Comparison of ENCODE assay signal across 1 cellular context in genomic region chr3:114879059-114880031, GRCh38.
TF ChIP-seq lines count a peak whose summit lies in the region.

No MANE protein-coding gene starts in this region.

TF ChIP-seq in GM12878, 131 proteins besides CTCF, POLR2A, EP300 and RAD21 (continued from another document and continues in another):
- peak; percentile 79 to 84 for TF ChIP-seq IKZF2 (IDR thresholded peaks at IDR 0.05)
- TF ChIP-seq HDAC2 (IDR thresholded peaks at IDR 0.05): no peak
- peak; percentile 92; the same call in 1 of the 2 replicates for TF ChIP-seq MTA3 (IDR thresholded peaks at IDR 0.05; ENCODE audit: borderline replicate concordance, low read length)
- TF ChIP-seq ZNF207 (IDR thresholded peaks at IDR 0.05; ENCODE audit: borderline replicate concordance): no peak
- TF ChIP-seq, protein P1, sequence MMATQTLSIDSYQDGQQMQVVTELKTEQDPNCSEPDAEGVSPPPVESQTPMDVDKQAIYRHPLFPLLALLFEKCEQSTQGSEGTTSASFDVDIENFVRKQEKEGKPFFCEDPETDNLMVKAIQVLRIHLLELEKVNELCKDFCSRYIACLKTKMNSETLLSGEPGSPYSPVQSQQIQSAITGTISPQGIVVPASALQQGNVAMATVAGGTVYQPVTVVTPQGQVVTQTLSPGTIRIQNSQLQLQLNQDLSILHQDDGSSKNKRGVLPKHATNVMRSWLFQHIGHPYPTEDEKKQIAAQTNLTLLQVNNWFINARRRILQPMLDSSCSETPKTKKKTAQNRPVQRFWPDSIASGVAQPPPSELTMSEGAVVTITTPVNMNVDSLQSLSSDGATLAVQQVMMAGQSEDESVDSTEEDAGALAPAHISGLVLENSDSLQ (IDR thresholded peaks at IDR 0.05): no peak
- no peak for TF ChIP-seq ZBTB4 (CRISPR knock-in tag; IDR thresholded peaks at IDR 0.05)
- no peak for TF ChIP-seq MAX (IDR thresholded peaks at IDR 0.05; ENCODE audit: low read depth, low read length)
- TF ChIP-seq TAF1 (IDR thresholded peaks at IDR 0.05; ENCODE audit: borderline replicate concordance, low read depth, low read length): no peak
- TF ChIP-seq MXI1 (IDR thresholded peaks at IDR 0.05; ENCODE audit: low read depth, low read length): no peak
- TF ChIP-seq, protein P2, sequence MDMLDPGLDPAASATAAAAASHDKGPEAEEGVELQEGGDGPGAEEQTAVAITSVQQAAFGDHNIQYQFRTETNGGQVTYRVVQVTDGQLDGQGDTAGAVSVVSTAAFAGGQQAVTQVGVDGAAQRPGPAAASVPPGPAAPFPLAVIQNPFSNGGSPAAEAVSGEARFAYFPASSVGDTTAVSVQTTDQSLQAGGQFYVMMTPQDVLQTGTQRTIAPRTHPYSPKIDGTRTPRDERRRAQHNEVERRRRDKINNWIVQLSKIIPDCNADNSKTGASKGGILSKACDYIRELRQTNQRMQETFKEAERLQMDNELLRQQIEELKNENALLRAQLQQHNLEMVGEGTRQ (IDR thresholded peaks at IDR 0.05; ENCODE audit: borderline replicate concordance, low read depth, low read length): no peak
- TF ChIP-seq, protein P3, sequence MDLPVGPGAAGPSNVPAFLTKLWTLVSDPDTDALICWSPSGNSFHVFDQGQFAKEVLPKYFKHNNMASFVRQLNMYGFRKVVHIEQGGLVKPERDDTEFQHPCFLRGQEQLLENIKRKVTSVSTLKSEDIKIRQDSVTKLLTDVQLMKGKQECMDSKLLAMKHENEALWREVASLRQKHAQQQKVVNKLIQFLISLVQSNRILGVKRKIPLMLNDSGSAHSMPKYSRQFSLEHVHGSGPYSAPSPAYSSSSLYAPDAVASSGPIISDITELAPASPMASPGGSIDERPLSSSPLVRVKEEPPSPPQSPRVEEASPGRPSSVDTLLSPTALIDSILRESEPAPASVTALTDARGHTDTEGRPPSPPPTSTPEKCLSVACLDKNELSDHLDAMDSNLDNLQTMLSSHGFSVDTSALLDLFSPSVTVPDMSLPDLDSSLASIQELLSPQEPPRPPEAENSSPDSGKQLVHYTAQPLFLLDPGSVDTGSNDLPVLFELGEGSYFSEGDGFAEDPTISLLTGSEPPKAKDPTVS (IDR thresholded peaks at IDR 0.05; ENCODE audit: low read depth, low read length): no peak
- no peak for TF ChIP-seq FOS (IDR thresholded peaks at IDR 0.05; ENCODE audit: borderline replicate concordance, extremely low read depth, insufficient read length)
- no peak for TF ChIP-seq WRNIP1 (IDR thresholded peaks at IDR 0.05; ENCODE audit: borderline replicate concordance, low read depth, low read length)
- 0 out of 2 replicates have a peak, but pooled peaks have one; percentile 45 for TF ChIP-seq CBX5 (IDR thresholded peaks at IDR 0.05; ENCODE audit: low read depth)
- no peak for TF ChIP-seq NR2C2 (IDR thresholded peaks at IDR 0.05; ENCODE audit: borderline replicate concordance, control insufficient read depth, insufficient read length, low read depth)
- no peak for TF ChIP-seq SKIL (IDR thresholded peaks at IDR 0.05; ENCODE audit: low read depth, poor library complexity, severe bottlenecking)
- TF ChIP-seq CREB1 (IDR thresholded peaks at IDR 0.05; ENCODE audit: low read depth): peak; percentile 63; the same call in 1 of the 2 replicates
- peak; percentile 73 for TF ChIP-seq SP1 (IDR thresholded peaks at IDR 0.05; ENCODE audit: low read depth, low read length)
- TF ChIP-seq, protein P4, sequence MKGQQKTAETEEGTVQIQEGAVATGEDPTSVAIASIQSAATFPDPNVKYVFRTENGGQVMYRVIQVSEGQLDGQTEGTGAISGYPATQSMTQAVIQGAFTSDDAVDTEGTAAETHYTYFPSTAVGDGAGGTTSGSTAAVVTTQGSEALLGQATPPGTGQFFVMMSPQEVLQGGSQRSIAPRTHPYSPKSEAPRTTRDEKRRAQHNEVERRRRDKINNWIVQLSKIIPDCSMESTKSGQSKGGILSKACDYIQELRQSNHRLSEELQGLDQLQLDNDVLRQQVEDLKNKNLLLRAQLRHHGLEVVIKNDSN (IDR thresholded peaks at IDR 0.05; ENCODE audit: borderline replicate concordance, extremely low read length, insufficient read depth, low read depth, low read length): no peak
- TF ChIP-seq ETV6 (conservative IDR thresholded peaks at IDR 0.05 in 1 of 2, IDR thresholded peaks at IDR 0.05 in 1 of 2; ENCODE audit: borderline replicate concordance in 1 of 2, low read depth in 1 of 2): peak in 1 of 2 experiments; percentile 70; a peak in 1 of 4 replicates
- peak; percentile 92 for TF ChIP-seq FOXM1 (IDR thresholded peaks at IDR 0.05; ENCODE audit: low read depth, low read length)
- TF ChIP-seq BHLHE40 (IDR thresholded peaks at IDR 0.05; ENCODE audit: borderline replicate concordance in 1 of 2, low read depth in 2 of 2, low read length in 1 of 2): no peak
- TF ChIP-seq ZBED1 (IDR thresholded peaks at IDR 0.05; ENCODE audit: borderline replicate concordance): peak; percentile 79; the same call in 1 of the 2 replicates
- TF ChIP-seq KLF5 (IDR thresholded peaks at IDR 0.05; ENCODE audit: partially characterized antibody): no peak
- no peak for TF ChIP-seq ZNF274 (IDR thresholded peaks at IDR 0.05; ENCODE audit: insufficient read depth, insufficient read length)
- TF ChIP-seq SREBF1 (IDR thresholded peaks at IDR 0.05; ENCODE audit: low read length): no peak
- no peak for TF ChIP-seq CHD2 (IDR thresholded peaks at IDR 0.05; ENCODE audit: borderline replicate concordance, low read depth, low read length)
- no peak for TF ChIP-seq CHD1 (IDR thresholded peaks at IDR 0.05; ENCODE audit: low read depth, low read length)
- TF ChIP-seq ATF3 (IDR thresholded peaks at IDR 0.05; ENCODE audit: borderline replicate concordance, extremely low read depth, low read depth, low read length): no peak
- no peak for TF ChIP-seq YBX1 (IDR thresholded peaks at IDR 0.05)
- TF ChIP-seq STAT3 (IDR thresholded peaks at IDR 0.05; ENCODE audit: low read depth, low read length): no peak
- no peak for TF ChIP-seq BMI1 (IDR thresholded peaks at IDR 0.05; ENCODE audit: borderline replicate concordance)
- TF ChIP-seq REST (IDR thresholded peaks at IDR 0.05; ENCODE audit: low read depth, low read length): no peak
- TF ChIP-seq, protein P5, sequence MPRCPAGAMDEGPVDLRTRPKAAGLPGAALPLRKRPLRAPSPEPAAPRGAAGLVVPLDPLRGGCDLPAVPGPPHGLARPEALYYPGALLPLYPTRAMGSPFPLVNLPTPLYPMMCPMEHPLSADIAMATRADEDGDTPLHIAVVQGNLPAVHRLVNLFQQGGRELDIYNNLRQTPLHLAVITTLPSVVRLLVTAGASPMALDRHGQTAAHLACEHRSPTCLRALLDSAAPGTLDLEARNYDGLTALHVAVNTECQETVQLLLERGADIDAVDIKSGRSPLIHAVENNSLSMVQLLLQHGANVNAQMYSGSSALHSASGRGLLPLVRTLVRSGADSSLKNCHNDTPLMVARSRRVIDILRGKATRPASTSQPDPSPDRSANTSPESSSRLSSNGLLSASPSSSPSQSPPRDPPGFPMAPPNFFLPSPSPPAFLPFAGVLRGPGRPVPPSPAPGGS (IDR thresholded peaks at IDR 0.05; ENCODE audit: borderline replicate concordance, insufficient read depth, low read depth, low read length, poor library complexity, severe bottlenecking): no peak
- no peak for TF ChIP-seq HDGF (IDR thresholded peaks at IDR 0.05)
- TF ChIP-seq, protein P6, sequence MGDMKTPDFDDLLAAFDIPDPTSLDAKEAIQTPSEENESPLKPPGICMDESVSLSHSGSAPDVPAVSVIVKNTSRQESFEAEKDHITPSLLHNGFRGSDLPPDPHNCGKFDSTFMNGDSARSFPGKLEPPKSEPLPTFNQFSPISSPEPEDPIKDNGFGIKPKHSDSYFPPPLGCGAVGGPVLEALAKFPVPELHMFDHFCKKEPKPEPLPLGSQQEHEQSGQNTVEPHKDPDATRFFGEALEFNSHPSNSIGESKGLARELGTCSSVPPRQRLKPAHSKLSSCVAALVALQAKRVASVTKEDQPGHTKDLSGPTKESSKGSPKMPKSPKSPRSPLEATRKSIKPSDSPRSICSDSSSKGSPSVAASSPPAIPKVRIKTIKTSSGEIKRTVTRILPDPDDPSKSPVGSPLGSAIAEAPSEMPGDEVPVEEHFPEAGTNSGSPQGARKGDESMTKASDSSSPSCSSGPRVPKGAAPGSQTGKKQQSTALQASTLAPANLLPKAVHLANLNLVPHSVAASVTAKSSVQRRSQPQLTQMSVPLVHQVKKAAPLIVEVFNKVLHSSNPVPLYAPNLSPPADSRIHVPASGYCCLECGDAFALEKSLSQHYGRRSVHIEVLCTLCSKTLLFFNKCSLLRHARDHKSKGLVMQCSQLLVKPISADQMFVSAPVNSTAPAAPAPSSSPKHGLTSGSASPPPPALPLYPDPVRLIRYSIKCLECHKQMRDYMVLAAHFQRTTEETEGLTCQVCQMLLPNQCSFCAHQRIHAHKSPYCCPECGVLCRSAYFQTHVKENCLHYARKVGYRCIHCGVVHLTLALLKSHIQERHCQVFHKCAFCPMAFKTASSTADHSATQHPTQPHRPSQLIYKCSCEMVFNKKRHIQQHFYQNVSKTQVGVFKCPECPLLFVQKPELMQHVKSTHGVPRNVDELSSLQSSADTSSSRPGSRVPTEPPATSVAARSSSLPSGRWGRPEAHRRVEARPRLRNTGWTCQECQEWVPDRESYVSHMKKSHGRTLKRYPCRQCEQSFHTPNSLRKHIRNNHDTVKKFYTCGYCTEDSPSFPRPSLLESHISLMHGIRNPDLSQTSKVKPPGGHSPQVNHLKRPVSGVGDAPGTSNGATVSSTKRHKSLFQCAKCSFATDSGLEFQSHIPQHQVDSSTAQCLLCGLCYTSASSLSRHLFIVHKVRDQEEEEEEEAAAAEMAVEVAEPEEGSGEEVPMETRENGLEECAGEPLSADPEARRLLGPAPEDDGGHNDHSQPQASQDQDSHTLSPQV (IDR thresholded peaks at IDR 0.05): no peak
- no peak for TF ChIP-seq STAT1 (conservative IDR thresholded peaks at IDR 0.05)
- peak; percentile 75 for TF ChIP-seq NR2F1 (conservative IDR thresholded peaks at IDR 0.05)
- TF ChIP-seq SMC3 (IDR thresholded peaks at IDR 0.05; ENCODE audit: borderline replicate concordance, low read length): no peak
- TF ChIP-seq RFX5 (IDR thresholded peaks at IDR 0.05; ENCODE audit: low read depth, low read length): no peak
- TF ChIP-seq SPI1 (IDR thresholded peaks at IDR 0.05; ENCODE audit: borderline replicate concordance, insufficient read depth, low read depth, low read length): peak; percentile 86
- no peak for TF ChIP-seq SREBF2 (IDR thresholded peaks at IDR 0.05; ENCODE audit: low read length)
